ENCODE assay signal across 8 cellular contexts in the genomic region with DNA sequence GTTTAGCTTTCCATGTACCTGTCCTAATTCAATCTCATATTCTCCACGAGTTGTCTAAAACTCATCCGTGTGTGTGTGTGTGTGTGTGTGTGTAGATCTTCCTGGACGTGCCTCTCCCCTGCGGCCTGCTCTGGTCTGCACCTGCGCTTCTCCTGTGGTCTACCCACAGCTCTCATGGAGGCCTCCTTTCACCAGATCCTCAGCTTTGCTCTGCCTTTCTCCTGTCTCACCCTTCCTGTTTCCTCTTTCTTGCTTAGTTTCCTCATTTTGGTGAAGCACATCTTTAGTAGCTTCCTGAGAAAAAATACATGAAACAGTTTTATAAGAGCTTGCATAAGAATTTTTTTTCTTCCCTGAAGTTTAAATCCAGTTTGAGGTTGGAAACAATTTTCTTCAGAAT. TPM values are rescaled to one million over a fixed set of nuclear protein-coding genes. Genes with fewer than 3 reads are reported as not detected.
DNase-seq lines count a peak whose midpoint lies in the region; ATAC-seq and TF ChIP-seq lines count a peak whose summit lies in the region.

No MANE protein-coding gene starts in this region.

- H3K79me2 ChIP-seq in Karpas-422 (ENCODE audit: low read length): peaks cover 91% of the 10 kb centered on the region

- TF ChIP-seq CTCF in RWPE1 (conservative IDR thresholded peaks at IDR 0.05; ENCODE audit: low read depth): no peak

- H3K36me3 ChIP-seq in Karpas-422 (ENCODE audit: insufficient read depth, low read length): 0 out of 2 replicates have a peak, but pooled peaks cover 3% of the 10 kb centered on the region

- H3K4me1 ChIP-seq in Karpas-422 (ENCODE audit: low read length): peaks cover 40% of the 10 kb centered on the region

- H3K4me2 ChIP-seq in Karpas-422 (ENCODE audit: low read depth, low read length, poor library complexity, severe bottlenecking): peak overlapping the region; percentile 68

- peak overlapping the region; percentile 76; the same call in 1 of the 2 replicates for H2AFZ ChIP-seq in Karpas-422 (ENCODE audit: low read length)

- CTCF ChIA-PET in RWPE1 (lab: Yijun Ruan, JAX): interaction anchor here (0.7 to 1.2 kb wide), 3 partner anchors 10 to 1884 kb away, joined by 3 read pairs; no protein-coding TSS in a partner anchor

- DNase-seq in Karpas-422 (peak; percentile 73), RWPE1 (ENCODE audit: low spot score) (no peak), ecto neural progenitor cell (ENCODE audit: low spot score) (no peak), NCI-H446 (lab: John Stamatoyannopoulos, UW) (no peak)
- peak in 1 of 2 donors; percentile 19 for DNase-seq in activated naive CD4-positive, alpha-beta T cell treated with anti-CD3 and anti-CD28 coated beads, Interleukin-2, amount 50 U/mL, for 72 hours (ENCODE audit: low spot score in 2 of 2)

- no peaks in the 10 kb centered on the region for H4K20me1 ChIP-seq in Karpas-422 (ENCODE audit: insufficient read depth, low read depth, low read length)

- ATAC-seq in GM18511 (IDR thresholded peaks at IDR 0.05; ENCODE audit: unreplicated experiment) (peak; percentile 93), GM21717 (IDR thresholded peaks at IDR 0.05; ENCODE audit: unreplicated experiment) (peak; percentile 90), esophagus mucosa (no peak)
- peak; percentile 71 to 83 for ATAC-seq in activated naive CD4-positive, alpha-beta T cell treated with anti-CD3 and anti-CD28 coated beads, Interleukin-2, amount 50 U/mL, for 72 hours

- peak overlapping the region; percentile 43 to 77 for H3K27ac Mint-ChIP-seq in activated naive CD4-positive, alpha-beta T cell treated with anti-CD3 and anti-CD28 coated beads, Interleukin-2, amount 50 U/mL, for 72 hours

- no peaks in the 10 kb centered on the region for H3K27me3 ChIP-seq in Karpas-422 (ENCODE audit: low read length)

- H3K27ac ChIP-seq in Karpas-422 (ENCODE audit: low read length): peak overlapping the region; percentile 79
- no peak overlapping the region for H3K27ac ChIP-seq in RWPE1

- H3K9me3 ChIP-seq in Karpas-422 (ENCODE audit: low read length): peaks cover 9% of the 10 kb centered on the region

- no peaks in the 10 kb centered on the region for H3K9me2 ChIP-seq in Karpas-422 (replicated peaks; ENCODE audit: insufficient read depth, low read length)

- POLR2A ChIA-PET in RWPE1 (lab: Yijun Ruan, JAX; ENCODE audit: low non-redundant PET): no interaction called here

- peaks cover 7 to 11% of the 10 kb centered on the region in 2 donors for H3K36me3 Mint-ChIP-seq in activated naive CD4-positive, alpha-beta T cell treated with anti-CD3 and anti-CD28 coated beads, Interleukin-2, amount 50 U/mL, for 72 hours

- peak overlapping the region; percentile 40 for H3K9ac ChIP-seq in Karpas-422 (ENCODE audit: low read length)

- peaks cover 4 to 8% of the 10 kb centered on the region in 2 donors for H3K9me3 Mint-ChIP-seq in activated naive CD4-positive, alpha-beta T cell treated with anti-CD3 and anti-CD28 coated beads, Interleukin-2, amount 50 U/mL, for 72 hours

- H3K4me3 ChIP-seq in Karpas-422 (ENCODE audit: low read length): 0 out of 2 replicates have a peak overlapping the region, but pooled peaks have one; percentile 11

RNA-seq across cellular contexts. Expression of a gene that starts 18.1 kb away (rescaled TPM):
- total RNA-seq in Karpas-422 (2014; rRNA removed; shearing (Covaris generic); ENCODE audit: low replicate concordance): 9.7 TPM in 2 replicates
- total RNA-seq in activated naive CD4-positive, alpha-beta T cell treated with anti-CD3 and anti-CD28 coated beads, Interleukin-2, amount 50 U/mL, for 72 hours: 1 to 10 TPM; 3.8 to 9.1 TPM
- total RNA-seq in esophagus mucosa: 5.3 TPM

RNA-seq across cellular contexts. Expression of a gene that starts 19.2 kb away (rescaled TPM):
- 4.6 and 14.6 TPM in 2 replicates for total RNA-seq in Karpas-422 (2014; rRNA removed; shearing (Covaris generic); ENCODE audit: low replicate concordance)
- 1 to 10 TPM; 2.2 to 6.4 TPM for total RNA-seq in activated naive CD4-positive, alpha-beta T cell treated with anti-CD3 and anti-CD28 coated beads, Interleukin-2, amount 50 U/mL, for 72 hours
- total RNA-seq in esophagus mucosa: 11.8 TPM
